Comparison of ENCODE assay signal across 2 cellular contexts in the genomic region with DNA sequence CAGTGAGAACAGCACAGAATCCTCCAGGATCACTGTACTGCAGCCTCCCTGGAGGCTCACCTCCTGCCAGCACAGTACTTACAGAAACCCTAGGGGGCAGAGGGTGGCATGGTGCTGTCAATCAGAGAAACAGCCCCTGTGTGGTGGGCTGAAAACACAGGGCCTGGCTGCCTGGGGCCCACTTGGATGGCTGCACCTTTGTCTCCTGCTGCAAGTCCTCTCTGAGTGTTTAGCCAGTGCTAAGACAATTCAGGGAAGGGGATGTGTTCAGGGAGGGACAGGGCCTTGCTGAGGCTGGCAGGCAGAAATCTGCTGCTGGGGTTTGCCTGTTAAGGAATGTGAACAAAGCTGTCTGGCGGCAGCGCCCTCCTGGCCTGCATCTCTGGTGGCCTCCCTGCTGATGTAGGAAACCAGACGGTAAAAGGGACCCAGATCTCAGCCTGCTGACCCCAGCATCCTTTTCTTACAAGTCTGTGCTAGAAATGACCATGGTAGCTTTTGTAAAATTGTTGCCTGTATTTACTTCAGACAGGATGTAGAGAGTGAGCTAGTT.
TF ChIP-seq lines count a peak whose summit lies in the region.

No MANE protein-coding gene starts in this region.

TF ChIP-seq in GM23338, 12 proteins besides CTCF, POLR2A, EP300 and RAD21 (continues in another document):
- no peak for TF ChIP-seq NANOG (IDR thresholded peaks at IDR 0.05; ENCODE audit: borderline replicate concordance)
- TF ChIP-seq, protein P1, sequence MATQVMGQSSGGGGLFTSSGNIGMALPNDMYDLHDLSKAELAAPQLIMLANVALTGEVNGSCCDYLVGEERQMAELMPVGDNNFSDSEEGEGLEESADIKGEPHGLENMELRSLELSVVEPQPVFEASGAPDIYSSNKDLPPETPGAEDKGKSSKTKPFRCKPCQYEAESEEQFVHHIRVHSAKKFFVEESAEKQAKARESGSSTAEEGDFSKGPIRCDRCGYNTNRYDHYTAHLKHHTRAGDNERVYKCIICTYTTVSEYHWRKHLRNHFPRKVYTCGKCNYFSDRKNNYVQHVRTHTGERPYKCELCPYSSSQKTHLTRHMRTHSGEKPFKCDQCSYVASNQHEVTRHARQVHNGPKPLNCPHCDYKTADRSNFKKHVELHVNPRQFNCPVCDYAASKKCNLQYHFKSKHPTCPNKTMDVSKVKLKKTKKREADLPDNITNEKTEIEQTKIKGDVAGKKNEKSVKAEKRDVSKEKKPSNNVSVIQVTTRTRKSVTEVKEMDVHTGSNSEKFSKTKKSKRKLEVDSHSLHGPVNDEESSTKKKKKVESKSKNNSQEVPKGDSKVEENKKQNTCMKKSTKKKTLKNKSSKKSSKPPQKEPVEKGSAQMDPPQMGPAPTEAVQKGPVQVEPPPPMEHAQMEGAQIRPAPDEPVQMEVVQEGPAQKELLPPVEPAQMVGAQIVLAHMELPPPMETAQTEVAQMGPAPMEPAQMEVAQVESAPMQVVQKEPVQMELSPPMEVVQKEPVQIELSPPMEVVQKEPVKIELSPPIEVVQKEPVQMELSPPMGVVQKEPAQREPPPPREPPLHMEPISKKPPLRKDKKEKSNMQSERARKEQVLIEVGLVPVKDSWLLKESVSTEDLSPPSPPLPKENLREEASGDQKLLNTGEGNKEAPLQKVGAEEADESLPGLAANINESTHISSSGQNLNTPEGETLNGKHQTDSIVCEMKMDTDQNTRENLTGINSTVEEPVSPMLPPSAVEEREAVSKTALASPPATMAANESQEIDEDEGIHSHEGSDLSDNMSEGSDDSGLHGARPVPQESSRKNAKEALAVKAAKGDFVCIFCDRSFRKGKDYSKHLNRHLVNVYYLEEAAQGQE (IDR thresholded peaks at IDR 0.05; ENCODE audit: unreplicated experiment) = no peak
- TF ChIP-seq ZNF114 (CRISPR knock-in tag; IDR thresholded peaks at IDR 0.05) = no peak
- TF ChIP-seq CREB1 (CRISPR knock-in tag; IDR thresholded peaks at IDR 0.05; ENCODE audit: low read depth) = no peak
- TF ChIP-seq EZH2 (IDR thresholded peaks at IDR 0.05; ENCODE audit: low read depth, unreplicated experiment) = no peak
- TF ChIP-seq STAT1 (IDR thresholded peaks at IDR 0.05; ENCODE audit: unreplicated experiment) = no peak
- TF ChIP-seq, protein P2, sequence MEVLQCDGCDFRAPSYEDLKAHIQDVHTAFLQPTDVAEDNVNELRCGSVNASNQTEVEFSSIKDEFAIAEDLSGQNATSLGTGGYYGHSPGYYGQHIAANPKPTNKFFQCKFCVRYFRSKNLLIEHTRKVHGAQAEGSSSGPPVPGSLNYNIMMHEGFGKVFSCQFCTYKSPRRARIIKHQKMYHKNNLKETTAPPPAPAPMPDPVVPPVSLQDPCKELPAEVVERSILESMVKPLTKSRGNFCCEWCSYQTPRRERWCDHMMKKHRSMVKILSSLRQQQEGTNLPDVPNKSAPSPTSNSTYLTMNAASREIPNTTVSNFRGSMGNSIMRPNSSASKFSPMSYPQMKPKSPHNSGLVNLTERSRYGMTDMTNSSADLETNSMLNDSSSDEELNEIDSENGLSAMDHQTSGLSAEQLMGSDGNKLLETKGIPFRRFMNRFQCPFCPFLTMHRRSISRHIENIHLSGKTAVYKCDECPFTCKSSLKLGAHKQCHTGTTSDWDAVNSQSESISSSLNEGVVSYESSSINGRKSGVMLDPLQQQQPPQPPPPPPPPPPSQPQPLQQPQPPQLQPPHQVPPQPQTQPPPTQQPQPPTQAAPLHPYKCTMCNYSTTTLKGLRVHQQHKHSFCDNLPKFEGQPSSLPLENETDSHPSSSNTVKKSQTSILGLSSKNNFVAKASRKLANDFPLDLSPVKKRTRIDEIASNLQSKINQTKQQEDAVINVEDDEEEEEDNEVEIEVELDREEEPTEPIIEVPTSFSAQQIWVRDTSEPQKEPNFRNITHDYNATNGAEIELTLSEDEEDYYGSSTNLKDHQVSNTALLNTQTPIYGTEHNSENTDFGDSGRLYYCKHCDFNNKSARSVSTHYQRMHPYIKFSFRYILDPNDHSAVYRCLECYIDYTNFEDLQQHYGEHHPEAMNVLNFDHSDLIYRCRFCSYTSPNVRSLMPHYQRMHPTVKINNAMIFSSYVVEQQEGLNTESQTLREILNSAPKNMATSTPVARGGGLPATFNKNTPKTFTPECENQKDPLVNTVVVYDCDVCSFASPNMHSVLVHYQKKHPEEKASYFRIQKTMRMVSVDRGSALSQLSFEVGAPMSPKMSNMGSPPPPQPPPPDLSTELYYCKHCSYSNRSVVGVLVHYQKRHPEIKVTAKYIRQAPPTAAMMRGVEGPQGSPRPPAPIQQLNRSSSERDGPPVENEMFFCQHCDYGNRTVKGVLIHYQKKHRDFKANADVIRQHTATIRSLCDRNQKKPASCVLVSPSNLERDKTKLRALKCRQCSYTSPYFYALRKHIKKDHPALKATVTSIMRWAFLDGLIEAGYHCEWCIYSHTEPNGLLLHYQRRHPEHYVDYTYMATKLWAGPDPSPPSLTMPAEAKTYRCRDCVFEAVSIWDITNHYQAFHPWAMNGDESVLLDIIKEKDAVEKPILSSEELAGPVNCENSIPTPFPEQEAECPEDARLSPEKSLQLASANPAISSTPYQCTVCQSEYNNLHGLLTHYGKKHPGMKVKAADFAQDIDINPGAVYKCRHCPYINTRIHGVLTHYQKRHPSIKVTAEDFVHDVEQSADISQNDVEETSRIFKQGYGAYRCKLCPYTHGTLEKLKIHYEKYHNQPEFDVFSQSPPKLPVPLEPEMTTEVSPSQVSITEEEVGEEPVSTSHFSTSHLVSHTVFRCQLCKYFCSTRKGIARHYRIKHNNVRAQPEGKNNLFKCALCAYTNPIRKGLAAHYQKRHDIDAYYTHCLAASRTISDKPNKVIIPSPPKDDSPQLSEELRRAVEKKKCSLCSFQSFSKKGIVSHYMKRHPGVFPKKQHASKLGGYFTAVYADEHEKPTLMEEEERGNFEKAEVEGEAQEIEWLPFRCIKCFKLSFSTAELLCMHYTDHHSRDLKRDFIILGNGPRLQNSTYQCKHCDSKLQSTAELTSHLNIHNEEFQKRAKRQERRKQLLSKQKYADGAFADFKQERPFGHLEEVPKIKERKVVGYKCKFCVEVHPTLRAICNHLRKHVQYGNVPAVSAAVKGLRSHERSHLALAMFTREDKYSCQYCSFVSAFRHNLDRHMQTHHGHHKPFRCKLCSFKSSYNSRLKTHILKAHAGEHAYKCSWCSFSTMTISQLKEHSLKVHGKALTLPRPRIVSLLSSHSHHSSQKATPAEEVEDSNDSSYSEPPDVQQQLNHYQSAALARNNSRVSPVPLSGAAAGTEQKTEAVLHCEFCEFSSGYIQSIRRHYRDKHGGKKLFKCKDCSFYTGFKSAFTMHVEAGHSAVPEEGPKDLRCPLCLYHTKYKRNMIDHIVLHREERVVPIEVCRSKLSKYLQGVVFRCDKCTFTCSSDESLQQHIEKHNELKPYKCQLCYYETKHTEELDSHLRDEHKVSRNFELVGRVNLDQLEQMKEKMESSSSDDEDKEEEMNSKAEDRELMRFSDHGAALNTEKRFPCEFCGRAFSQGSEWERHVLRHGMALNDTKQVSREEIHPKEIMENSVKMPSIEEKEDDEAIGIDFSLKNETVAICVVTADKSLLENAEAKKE (CRISPR knock-in tag; IDR thresholded peaks at IDR 0.05) = no peak
- TF ChIP-seq, protein P3, sequence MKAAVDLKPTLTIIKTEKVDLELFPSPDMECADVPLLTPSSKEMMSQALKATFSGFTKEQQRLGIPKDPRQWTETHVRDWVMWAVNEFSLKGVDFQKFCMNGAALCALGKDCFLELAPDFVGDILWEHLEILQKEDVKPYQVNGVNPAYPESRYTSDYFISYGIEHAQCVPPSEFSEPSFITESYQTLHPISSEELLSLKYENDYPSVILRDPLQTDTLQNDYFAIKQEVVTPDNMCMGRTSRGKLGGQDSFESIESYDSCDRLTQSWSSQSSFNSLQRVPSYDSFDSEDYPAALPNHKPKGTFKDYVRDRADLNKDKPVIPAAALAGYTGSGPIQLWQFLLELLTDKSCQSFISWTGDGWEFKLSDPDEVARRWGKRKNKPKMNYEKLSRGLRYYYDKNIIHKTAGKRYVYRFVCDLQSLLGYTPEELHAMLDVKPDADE (IDR thresholded peaks at IDR 0.05) = no peak
- no peak for TF ChIP-seq EZH2phosphoT487 (IDR thresholded peaks at IDR 0.05; ENCODE audit: unreplicated experiment)

TF ChIP-seq in HepG2, 621 proteins besides CTCF, POLR2A, EP300 and RAD21:
- TF ChIP-seq ZNF260 (CRISPR knock-in tag; IDR thresholded peaks at IDR 0.05; ENCODE audit: borderline replicate concordance, low read depth) (no peak), DPF2 (CRISPR knock-in tag; IDR thresholded peaks at IDR 0.05; ENCODE audit: borderline replicate concordance, low read depth) (no peak), ZSCAN20 (CRISPR knock-in tag; IDR thresholded peaks at IDR 0.05; ENCODE audit: borderline replicate concordance) (no peak), ZNF234 (CRISPR knock-in tag; conservative IDR thresholded peaks at IDR 0.05) (no peak), MTF1 (CRISPR knock-in tag; IDR thresholded peaks at IDR 0.05) (no peak), ZNF501 (CRISPR knock-in tag; IDR thresholded peaks at IDR 0.05) (no peak), HMGA1 (CRISPR knock-in tag; conservative IDR thresholded peaks at IDR 0.05) (no peak), POLR2G (IDR thresholded peaks at IDR 0.05; ENCODE audit: low read depth, low read length) (no peak), ZNF496 (CRISPR knock-in tag; IDR thresholded peaks at IDR 0.05; ENCODE audit: insufficient replicate concordance) (no peak), ARNT (IDR thresholded peaks at IDR 0.05) (no peak), NR1H2 (CRISPR knock-in tag; IDR thresholded peaks at IDR 0.05; ENCODE audit: borderline replicate concordance, low read depth) (no peak), RBM39 (IDR thresholded peaks at IDR 0.05; ENCODE audit: low read depth, low read length, poor library complexity, severe bottlenecking) (no peak), ZBTB7B (CRISPR knock-in tag; IDR thresholded peaks at IDR 0.05) (no peak), MATR3 (CRISPR knock-in tag; IDR thresholded peaks at IDR 0.05) (no peak), ZNF543 (CRISPR knock-in tag; IDR thresholded peaks at IDR 0.05) (no peak), HNRNPLL (IDR thresholded peaks at IDR 0.05; ENCODE audit: low read depth, low read length, poor library complexity, severe bottlenecking) (no peak), AKAP8 (CRISPR knock-in tag; IDR thresholded peaks at IDR 0.05) (no peak)
- TF ChIP-seq, protein P4, sequence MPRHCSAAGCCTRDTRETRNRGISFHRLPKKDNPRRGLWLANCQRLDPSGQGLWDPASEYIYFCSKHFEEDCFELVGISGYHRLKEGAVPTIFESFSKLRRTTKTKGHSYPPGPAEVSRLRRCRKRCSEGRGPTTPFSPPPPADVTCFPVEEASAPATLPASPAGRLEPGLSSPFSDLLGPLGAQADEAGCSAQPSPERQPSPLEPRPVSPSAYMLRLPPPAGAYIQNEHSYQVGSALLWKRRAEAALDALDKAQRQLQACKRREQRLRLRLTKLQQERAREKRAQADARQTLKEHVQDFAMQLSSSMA (CRISPR knock-in tag; IDR thresholded peaks at IDR 0.05) = no peak
